1 cellular context compared by ENCODE assay signal in the genomic region with DNA sequence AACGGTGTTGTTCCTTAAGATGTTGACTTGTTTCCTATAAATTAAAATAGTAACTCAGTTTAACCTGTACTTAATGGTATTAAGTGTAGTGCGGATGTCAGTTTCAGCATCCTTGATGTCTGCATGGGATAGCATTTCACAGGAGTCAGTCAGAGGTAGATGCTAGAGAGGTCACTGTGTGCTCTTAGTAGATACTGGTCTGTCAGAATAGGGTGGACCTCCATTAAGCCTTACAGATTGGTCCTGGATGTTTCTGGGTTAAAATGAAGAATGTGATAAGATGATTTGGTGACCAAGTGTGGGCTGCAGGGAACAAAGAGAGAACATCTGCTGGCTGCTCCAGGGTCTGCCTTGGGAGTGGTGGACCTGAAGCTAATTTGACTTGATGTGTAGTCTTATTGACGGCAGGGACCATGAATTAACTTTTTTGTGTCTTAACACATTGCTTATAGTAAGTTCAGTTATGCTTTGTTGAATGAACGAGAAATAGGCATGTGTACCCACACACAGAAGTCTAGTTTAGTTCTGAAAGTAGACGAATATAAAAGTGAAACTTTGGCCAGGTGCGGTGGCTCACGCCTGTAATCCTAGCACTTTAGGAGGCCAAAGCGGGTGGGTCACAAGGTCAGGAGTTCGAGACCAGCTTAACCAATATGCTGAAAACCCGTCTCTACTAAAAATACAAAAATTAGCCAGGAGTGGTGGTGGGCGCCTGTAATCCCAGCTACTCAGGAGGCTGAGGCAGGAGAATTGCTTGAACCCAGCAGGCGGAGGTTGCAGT.
TF ChIP-seq lines count a peak whose summit lies in the region.

No MANE protein-coding gene starts in this region.

TF ChIP-seq in GM12878, 131 proteins besides CTCF, POLR2A, EP300 and RAD21:
- TF ChIP-seq ZNF217 (IDR thresholded peaks at IDR 0.05) (peak; percentile 95), CREB1 (IDR thresholded peaks at IDR 0.05; ENCODE audit: low read depth) (0 out of 2 replicates have a peak, but pooled peaks have one; percentile 10), BCL11A (IDR thresholded peaks at IDR 0.05; ENCODE audit: low read depth, low read length) (no peak), CHD4 (IDR thresholded peaks at IDR 0.05) (no peak), CREM (IDR thresholded peaks at IDR 0.05; ENCODE audit: low read depth) (0 out of 2 replicates have a peak, but pooled peaks have one; percentile 8), CEBPB (IDR thresholded peaks at IDR 0.05; ENCODE audit: borderline replicate concordance in 1 of 2, low read depth in 2 of 2, low read length in 2 of 2) (no peak), RUNX3 (IDR thresholded peaks at IDR 0.05; ENCODE audit: low read length) (peak; percentile 57), MEF2B (IDR thresholded peaks at IDR 0.05; ENCODE audit: partially characterized antibody, poor library complexity, severe bottlenecking) (peak; percentile 46), NBN (IDR thresholded peaks at IDR 0.05) (peak; percentile 58; the same call in 1 of the 2 replicates), NR2F1 (conservative IDR thresholded peaks at IDR 0.05) (peak; percentile 85), SIX5 (IDR thresholded peaks at IDR 0.05; ENCODE audit: low read depth, low read length, severe bottlenecking) (no peak), JUNB (IDR thresholded peaks at IDR 0.05) (no peak), SMAD5 (IDR thresholded peaks at IDR 0.05; ENCODE audit: low read depth) (no peak), IKZF2 (IDR thresholded peaks at IDR 0.05) (peak in 1 of 2 experiments; percentile 38; a peak in 1 of 4 replicates), NFIC (IDR thresholded peaks at IDR 0.05; ENCODE audit: low read depth, low read length) (0 out of 2 replicates have a peak, but pooled peaks have one; percentile 25), MEF2A (IDR thresholded peaks at IDR 0.05; ENCODE audit: insufficient read depth, low read depth, low read length) (peak; percentile 64; the same call in 1 of the 2 replicates), DPF2 (IDR thresholded peaks at IDR 0.05) (peak; percentile 52), ETV6 (conservative IDR thresholded peaks at IDR 0.05 in 1 of 2, IDR thresholded peaks at IDR 0.05 in 1 of 2; ENCODE audit: borderline replicate concordance in 1 of 2, low read depth in 1 of 2) (0 out of 4 replicates have a peak, but pooled peaks of 1 of the 2 experiments have one; percentile 13), ATF7 (IDR thresholded peaks at IDR 0.05; ENCODE audit: low read depth) (no peak), CBX3 (IDR thresholded peaks at IDR 0.05; ENCODE audit: borderline replicate concordance, low read depth) (no peak), FOXM1 (IDR thresholded peaks at IDR 0.05; ENCODE audit: low read depth, low read length) (peak; percentile 41; the same call in 1 of the 2 replicates), SRF (IDR thresholded peaks at IDR 0.05; ENCODE audit: low read depth in 2 of 2, low read length in 2 of 2) (no peak), KDM1A (IDR thresholded peaks at IDR 0.05; ENCODE audit: borderline replicate concordance) (0 out of 2 replicates have a peak, but pooled peaks have one; percentile 21), TCF3 (IDR thresholded peaks at IDR 0.05; ENCODE audit: borderline replicate concordance, insufficient read depth, low read depth, low read length) (peak; percentile 76; the same call in 1 of the 2 replicates), SPI1 (IDR thresholded peaks at IDR 0.05; ENCODE audit: borderline replicate concordance, insufficient read depth, low read depth, low read length) (peak; percentile 78; the same call in 1 of the 2 replicates), IRF4 (IDR thresholded peaks at IDR 0.05; ENCODE audit: low read depth, low read length) (peak; percentile 59; the same call in 1 of the 2 replicates), BHLHE40 (IDR thresholded peaks at IDR 0.05; ENCODE audit: borderline replicate concordance in 1 of 2, low read depth in 2 of 2, low read length in 1 of 2) (peak in 1 of 2 experiments; percentile 12; a peak in 1 of 4 replicates), TCF12 (IDR thresholded peaks at IDR 0.05; ENCODE audit: low read depth, low read length) (peak; percentile 84)
- TF ChIP-seq, protein P1, sequence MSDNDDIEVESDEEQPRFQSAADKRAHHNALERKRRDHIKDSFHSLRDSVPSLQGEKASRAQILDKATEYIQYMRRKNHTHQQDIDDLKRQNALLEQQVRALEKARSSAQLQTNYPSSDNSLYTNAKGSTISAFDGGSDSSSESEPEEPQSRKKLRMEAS (IDR thresholded peaks at IDR 0.05; ENCODE audit: low read depth, low read length) = no peak
- TF ChIP-seq, protein P2, sequence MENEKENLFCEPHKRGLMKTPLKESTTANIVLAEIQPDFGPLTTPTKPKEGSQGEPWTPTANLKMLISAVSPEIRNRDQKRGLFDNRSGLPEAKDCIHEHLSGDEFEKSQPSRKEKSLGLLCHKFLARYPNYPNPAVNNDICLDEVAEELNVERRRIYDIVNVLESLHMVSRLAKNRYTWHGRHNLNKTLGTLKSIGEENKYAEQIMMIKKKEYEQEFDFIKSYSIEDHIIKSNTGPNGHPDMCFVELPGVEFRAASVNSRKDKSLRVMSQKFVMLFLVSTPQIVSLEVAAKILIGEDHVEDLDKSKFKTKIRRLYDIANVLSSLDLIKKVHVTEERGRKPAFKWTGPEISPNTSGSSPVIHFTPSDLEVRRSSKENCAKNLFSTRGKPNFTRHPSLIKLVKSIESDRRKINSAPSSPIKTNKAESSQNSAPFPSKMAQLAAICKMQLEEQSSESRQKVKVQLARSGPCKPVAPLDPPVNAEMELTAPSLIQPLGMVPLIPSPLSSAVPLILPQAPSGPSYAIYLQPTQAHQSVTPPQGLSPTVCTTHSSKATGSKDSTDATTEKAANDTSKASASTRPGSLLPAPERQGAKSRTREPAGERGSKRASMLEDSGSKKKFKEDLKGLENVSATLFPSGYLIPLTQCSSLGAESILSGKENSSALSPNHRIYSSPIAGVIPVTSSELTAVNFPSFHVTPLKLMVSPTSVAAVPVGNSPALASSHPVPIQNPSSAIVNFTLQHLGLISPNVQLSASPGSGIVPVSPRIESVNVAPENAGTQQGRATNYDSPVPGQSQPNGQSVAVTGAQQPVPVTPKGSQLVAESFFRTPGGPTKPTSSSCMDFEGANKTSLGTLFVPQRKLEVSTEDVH (IDR thresholded peaks at IDR 0.05; ENCODE audit: low read depth, partially characterized antibody) = no peak
- TF ChIP-seq, protein P3, sequence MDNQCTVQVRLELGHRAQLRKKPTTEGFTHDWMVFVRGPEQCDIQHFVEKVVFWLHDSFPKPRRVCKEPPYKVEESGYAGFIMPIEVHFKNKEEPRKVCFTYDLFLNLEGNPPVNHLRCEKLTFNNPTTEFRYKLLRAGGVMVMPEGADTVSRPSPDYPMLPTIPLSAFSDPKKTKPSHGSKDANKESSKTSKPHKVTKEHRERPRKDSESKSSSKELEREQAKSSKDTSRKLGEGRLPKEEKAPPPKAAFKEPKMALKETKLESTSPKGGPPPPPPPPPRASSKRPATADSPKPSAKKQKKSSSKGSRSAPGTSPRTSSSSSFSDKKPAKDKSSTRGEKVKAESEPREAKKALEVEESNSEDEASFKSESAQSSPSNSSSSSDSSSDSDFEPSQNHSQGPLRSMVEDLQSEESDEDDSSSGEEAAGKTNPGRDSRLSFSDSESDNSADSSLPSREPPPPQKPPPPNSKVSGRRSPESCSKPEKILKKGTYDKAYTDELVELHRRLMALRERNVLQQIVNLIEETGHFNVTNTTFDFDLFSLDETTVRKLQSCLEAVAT (IDR thresholded peaks at IDR 0.05) = 0 out of 2 replicates have a peak, but pooled peaks have one; percentile 31
- TF ChIP-seq, protein P4, sequence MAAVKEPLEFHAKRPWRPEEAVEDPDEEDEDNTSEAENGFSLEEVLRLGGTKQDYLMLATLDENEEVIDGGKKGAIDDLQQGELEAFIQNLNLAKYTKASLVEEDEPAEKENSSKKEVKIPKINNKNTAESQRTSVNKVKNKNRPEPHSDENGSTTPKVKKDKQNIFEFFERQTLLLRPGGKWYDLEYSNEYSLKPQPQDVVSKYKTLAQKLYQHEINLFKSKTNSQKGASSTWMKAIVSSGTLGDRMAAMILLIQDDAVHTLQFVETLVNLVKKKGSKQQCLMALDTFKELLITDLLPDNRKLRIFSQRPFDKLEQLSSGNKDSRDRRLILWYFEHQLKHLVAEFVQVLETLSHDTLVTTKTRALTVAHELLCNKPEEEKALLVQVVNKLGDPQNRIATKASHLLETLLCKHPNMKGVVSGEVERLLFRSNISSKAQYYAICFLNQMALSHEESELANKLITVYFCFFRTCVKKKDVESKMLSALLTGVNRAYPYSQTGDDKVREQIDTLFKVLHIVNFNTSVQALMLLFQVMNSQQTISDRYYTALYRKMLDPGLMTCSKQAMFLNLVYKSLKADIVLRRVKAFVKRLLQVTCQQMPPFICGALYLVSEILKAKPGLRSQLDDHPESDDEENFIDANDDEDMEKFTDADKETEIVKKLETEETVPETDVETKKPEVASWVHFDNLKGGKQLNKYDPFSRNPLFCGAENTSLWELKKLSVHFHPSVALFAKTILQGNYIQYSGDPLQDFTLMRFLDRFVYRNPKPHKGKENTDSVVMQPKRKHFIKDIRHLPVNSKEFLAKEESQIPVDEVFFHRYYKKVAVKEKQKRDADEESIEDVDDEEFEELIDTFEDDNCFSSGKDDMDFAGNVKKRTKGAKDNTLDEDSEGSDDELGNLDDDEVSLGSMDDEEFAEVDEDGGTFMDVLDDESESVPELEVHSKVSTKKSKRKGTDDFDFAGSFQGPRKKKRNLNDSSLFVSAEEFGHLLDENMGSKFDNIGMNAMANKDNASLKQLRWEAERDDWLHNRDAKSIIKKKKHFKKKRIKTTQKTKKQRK (IDR thresholded peaks at IDR 0.05; ENCODE audit: low read depth, low read length) = no peak
